ENCODE assay signal across 25 cellular contexts in the genomic region with DNA sequence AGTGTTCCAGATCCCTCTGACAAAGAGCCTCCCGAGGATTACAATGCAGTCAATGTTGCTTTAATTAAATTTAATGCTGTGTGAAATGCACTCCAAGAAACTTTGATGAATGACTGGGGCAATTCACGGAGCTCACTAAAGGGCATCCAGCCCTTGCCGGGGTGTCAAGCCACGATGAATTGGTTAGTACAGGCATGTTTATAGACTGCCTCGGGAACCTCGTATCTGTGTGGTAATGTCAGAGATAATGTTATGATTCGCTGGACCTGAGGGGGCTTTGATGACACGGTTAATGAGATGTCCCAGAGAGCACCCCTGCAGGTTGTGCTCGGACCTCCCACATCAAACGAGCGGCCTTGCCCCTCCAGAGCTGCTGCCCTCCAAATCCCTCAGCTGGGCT.
"Had no signal": no experiment of that assay in that cellular context is flagged by ENCODE, and none has a peak within 500 bp of the region (broad histone marks: within the 10 kb centered on the region; RNA-seq: fewer than 3 reads in every experiment).

No MANE protein-coding gene starts in this region.

- DNase-seq: activated CD4-positive, alpha-beta T cell treated with anti-CD3 and anti-CD28 coated beads, Interleukin-2, amount 50 U/mL, for 1 hour; activated CD4-positive, CD25-positive, alpha-beta regulatory T cell treated with anti-CD3 and anti-CD28 coated beads, Interleukin-2, amount 50 U/mL, for 72 hours; activated CD8-positive, alpha-beta T cell treated with anti-CD3 and anti-CD28 coated beads, Interleukin-2, amount 10 ng/mL, durations not matched to agents 7 days and 5 days; activated gamma-delta T cell; dorsolateral prefrontal cortex; endodermal cell; foreskin fibroblast; left ventricle myocardium superior; mammary epithelial cell; naive thymus-derived CD8-positive, alpha-beta T cell; pancreas; psoas muscle; right cardiac atrium; stimulated activated CD4-positive, alpha-beta T cell treated with anti-CD3 and anti-CD28 coated beads, Interleukin-12 subunit alpha, Interleukin-12 subunit beta, amount 100 ng/mL, for 4 hours; stimulated activated CD4-positive, alpha-beta T cell treated with anti-CD3 and anti-CD28 coated beads, Interleukin-1b, Interleukin-23, amount 100 ng/mL, for 48 hours; substantia nigra; SW 1271; T-helper 17 cell; thyroid gland had no signal

- H3K27ac Mint-ChIP-seq: activated CD8-positive, alpha-beta T cell treated with anti-CD3 and anti-CD28 coated beads, Interleukin-2, amount 10 ng/mL, durations not matched to agents 7 days and 5 days; activated naive CD4-positive, alpha-beta T cell treated with anti-CD3 and anti-CD28 coated beads, Interleukin-2, amount 50 U/mL, for 24 hours; activated T-helper 1 cell treated with anti-CD3 and anti-CD28 coated beads, Interleukin-12 subunit alpha, Interleukin-12 subunit beta, Interleukin-2, Interleukin-4 antibody, amounts not matched to agents 30 ng/mL and 10 ng/mL and 1 ng/mL, durations not matched to agents 14 hours and 24 hours and 36 hours; endodermal cell; mesothelial cell of epicardium; naive thymus-derived CD8-positive, alpha-beta T cell; stimulated activated naive CD8-positive, alpha-beta T cell treated with anti-CD3 and anti-CD28 coated beads, Interleukin-15, Interleukin-2, amounts not matched to agents 100 ng/mL and 50 ng/mL, for 24 hours; T-helper 17 cell had no signal

- H3K4me1 Mint-ChIP-seq: activated naive CD4-positive, alpha-beta T cell treated with anti-CD3 and anti-CD28 coated beads, Interleukin-2, amount 50 U/mL, for 24 hours; central memory CD8-positive, alpha-beta T cell; endodermal cell; mesothelial cell of epicardium; naive thymus-derived CD8-positive, alpha-beta T cell; T-helper 17 cell had no signal

- H3K36me3 Mint-ChIP-seq: activated naive CD4-positive, alpha-beta T cell treated with anti-CD3 and anti-CD28 coated beads, Interleukin-2, amount 50 U/mL, for 24 hours; mesothelial cell of epicardium; naive thymus-derived CD8-positive, alpha-beta T cell had no signal

- FAIRE-seq: colon, pancreas had no signal

- H3K9me3 Mint-ChIP-seq: activated T-helper 1 cell treated with anti-CD3 and anti-CD28 coated beads, Interleukin-12 subunit alpha, Interleukin-12 subunit beta, Interleukin-2, Interleukin-4 antibody, amounts not matched to agents 30 ng/mL and 10 ng/mL and 1 ng/mL, durations not matched to agents 14 hours and 24 hours and 36 hours; endodermal cell; mesothelial cell of epicardium; stimulated activated naive CD8-positive, alpha-beta T cell treated with anti-CD3 and anti-CD28 coated beads, Interleukin-15, Interleukin-2, amounts not matched to agents 100 ng/mL and 50 ng/mL, for 24 hours had no signal

- H3K4me3 Mint-ChIP-seq: activated CD8-positive, alpha-beta T cell treated with anti-CD3 and anti-CD28 coated beads, Interleukin-2, amount 10 ng/mL, durations not matched to agents 7 days and 5 days; activated naive CD4-positive, alpha-beta T cell treated with anti-CD3 and anti-CD28 coated beads, Interleukin-2, amount 50 U/mL, for 24 hours; activated T-helper 1 cell treated with anti-CD3 and anti-CD28 coated beads, Interleukin-12 subunit alpha, Interleukin-12 subunit beta, Interleukin-2, Interleukin-4 antibody, amounts not matched to agents 30 ng/mL and 10 ng/mL and 1 ng/mL, durations not matched to agents 14 hours and 24 hours and 36 hours; central memory CD8-positive, alpha-beta T cell; endodermal cell; mesothelial cell of epicardium; naive thymus-derived CD8-positive, alpha-beta T cell; stimulated activated naive CD8-positive, alpha-beta T cell treated with anti-CD3 and anti-CD28 coated beads, Interleukin-15, Interleukin-2, amounts not matched to agents 100 ng/mL and 50 ng/mL, for 24 hours; T-helper 17 cell had no signal
